9 cellular contexts compared by ENCODE assay signal in the genomic region with DNA sequence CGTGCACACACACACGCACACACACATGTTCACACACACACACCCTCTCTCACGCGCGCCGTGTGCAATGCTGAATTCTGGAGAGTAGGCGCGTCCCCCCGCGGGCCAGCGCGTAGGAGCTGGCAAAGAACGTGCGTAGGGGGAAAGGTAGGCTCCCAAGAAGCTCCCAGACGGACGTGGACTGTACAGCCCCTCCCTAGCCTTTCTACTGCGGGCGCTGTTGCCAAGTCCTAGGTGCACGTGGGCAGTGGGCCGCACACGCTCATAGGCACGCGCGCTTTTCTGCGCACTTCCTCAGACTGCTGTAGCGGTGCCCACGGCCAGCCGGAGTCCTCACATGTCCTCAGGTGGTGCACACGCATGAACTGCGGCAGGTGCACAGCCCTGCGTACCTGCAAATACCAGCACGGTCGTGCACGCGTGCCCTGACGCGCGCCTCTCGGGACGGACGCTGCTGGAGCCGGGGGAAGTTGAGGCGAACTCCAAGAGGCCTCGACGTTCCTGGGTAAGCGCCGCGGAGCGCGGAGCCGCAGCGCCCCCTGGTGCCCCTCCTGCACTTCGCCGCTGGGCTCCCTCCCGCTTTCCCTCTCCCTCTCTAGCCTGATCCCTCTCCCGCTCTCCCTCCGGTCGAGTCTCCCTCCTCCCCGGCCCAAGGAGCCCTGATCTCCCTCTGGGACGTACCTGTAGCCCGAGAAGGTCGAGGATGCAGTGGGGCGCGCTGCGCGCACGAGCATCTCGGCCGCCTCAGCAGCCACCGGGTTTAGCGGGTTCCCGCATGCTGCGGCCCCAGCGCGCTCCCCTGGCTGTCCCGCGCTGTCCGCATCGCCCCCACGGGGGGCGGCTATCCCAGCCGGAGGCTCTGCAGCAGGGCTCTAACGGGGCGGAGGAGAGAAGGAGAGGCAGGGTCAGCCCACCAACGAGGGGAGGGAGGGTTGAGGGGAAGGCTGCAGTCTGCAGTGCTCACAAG. TPM values are rescaled to one million over a fixed set of nuclear protein-coding genes. Genes with fewer than 3 reads are reported as not detected.
DNase-seq lines count a peak whose midpoint lies in the region; ATAC-seq and TF ChIP-seq lines count a peak whose summit lies in the region.
"Had no signal": no experiment of that assay in that cellular context is flagged by ENCODE, and none has a peak within 500 bp of the region (broad histone marks: within the 10 kb centered on the region; RNA-seq: fewer than 3 reads in every experiment).

No MANE protein-coding gene starts in this region.

- intact Hi-C loops in activated T-helper 1 cell treated with anti-CD3 and anti-CD28 coated beads, Interleukin-12 subunit alpha, Interleukin-12 subunit beta, Interleukin-2, Interleukin-4 antibody, amounts not matched to agents 30 ng/mL and 10 ng/mL and 1 ng/mL, durations not matched to agents 14 hours and 24 hours and 36 hours (cut with micrococcal nuclease): loop anchor here (2.0 kb wide), 1 partner anchor 1043 kb away; no protein-coding TSS in a partner anchor

- H3K27ac ChIP-seq in foreskin keratinocyte (no peak overlapping the region), tibial nerve (no peak overlapping the region)

- H3K4me1 ChIP-seq in foreskin keratinocyte: no peaks in the 10 kb centered on the region
- H3K4me1 ChIP-seq in tibial nerve: peaks cover 0 to 28% (median 0%) of the 10 kb centered on the region in 4 donors

- H3K9me3 ChIP-seq in tibial nerve: no peaks in the 10 kb centered on the region

- CTCF ChIA-PET in BJ (lab: Yijun Ruan, JAX): interaction anchor here (0.5 to 2.9 kb wide), 16 partner anchors 9 to 1598 kb away, joined by 3 to 17 read pairs (median 3); no protein-coding TSS in a partner anchor

- H3K36me3 Mint-ChIP-seq in activated T-helper 1 cell treated with anti-CD3 and anti-CD28 coated beads, Interleukin-12 subunit alpha, Interleukin-12 subunit beta, Interleukin-2, Interleukin-4 antibody, amounts not matched to agents 30 ng/mL and 10 ng/mL and 1 ng/mL, durations not matched to agents 14 hours and 24 hours and 36 hours (ENCODE audit: low read depth): no peaks in the 10 kb centered on the region
- H3K36me3 Mint-ChIP-seq in nephron progenitor cell (ENCODE audit: low read depth): no peaks in the 10 kb centered on the region

- 2% methylated on average over 65 to 77 of the region's 85 CpGs for WGBS in tibial nerve, 2 donors

- no peaks in the 10 kb centered on the region for H3K4me1 Mint-ChIP-seq in activated T-helper 1 cell treated with anti-CD3 and anti-CD28 coated beads, Interleukin-12 subunit alpha, Interleukin-12 subunit beta, Interleukin-2, Interleukin-4 antibody, amounts not matched to agents 30 ng/mL and 10 ng/mL and 1 ng/mL, durations not matched to agents 14 hours and 24 hours and 36 hours (ENCODE audit: low read depth)
- peaks cover 14% of the 10 kb centered on the region for H3K4me1 Mint-ChIP-seq in nephron progenitor cell

- no peaks in the 10 kb centered on the region for H3K9me3 Mint-ChIP-seq in activated T-helper 1 cell treated with anti-CD3 and anti-CD28 coated beads, Interleukin-12 subunit alpha, Interleukin-12 subunit beta, Interleukin-2, Interleukin-4 antibody, amounts not matched to agents 30 ng/mL and 10 ng/mL and 1 ng/mL, durations not matched to agents 14 hours and 24 hours and 36 hours
- H3K9me3 Mint-ChIP-seq in nephron progenitor cell: peaks cover 5% of the 10 kb centered on the region

- ATAC-seq in GM19023 (IDR thresholded peaks at IDR 0.05; ENCODE audit: unreplicated experiment): peak; percentile 70
- ATAC-seq in foreskin keratinocyte: peak; percentile 80
- ATAC-seq in HG03025 (IDR thresholded peaks at IDR 0.05; ENCODE audit: low FRiP score, unreplicated experiment): no peak

- TF ChIP-seq CTCF in BJ (IDR thresholded peaks at IDR 0.05; ENCODE audit: insufficient read depth, low read depth, low read length): peak; percentile 94
- TF ChIP-seq CTCF in LNCAP (IDR thresholded peaks at IDR 0.05): peak; percentile 90
- TF ChIP-seq CTCF in foreskin keratinocyte (conservative IDR thresholded peaks at IDR 0.05): peak; percentile 89
- peak; percentile 95 for TF ChIP-seq CTCF in nephron progenitor cell (IDR thresholded peaks at IDR 0.05)
- peak; percentile 53 to 72 (median 63) for TF ChIP-seq CTCF in tibial nerve (IDR thresholded peaks at IDR 0.05)

- no peaks in the 10 kb centered on the region for H3K36me3 ChIP-seq in BJ (ENCODE audit: control insufficient read depth, insufficient read depth, low read length)
- no peaks in the 10 kb centered on the region for H3K36me3 ChIP-seq in tibial nerve

- peaks cover 37% of the 10 kb centered on the region for H3K27me3 Mint-ChIP-seq in activated T-helper 1 cell treated with anti-CD3 and anti-CD28 coated beads, Interleukin-12 subunit alpha, Interleukin-12 subunit beta, Interleukin-2, Interleukin-4 antibody, amounts not matched to agents 30 ng/mL and 10 ng/mL and 1 ng/mL, durations not matched to agents 14 hours and 24 hours and 36 hours (ENCODE audit: insufficient read depth)
- H3K27me3 Mint-ChIP-seq in nephron progenitor cell (ENCODE audit: low read depth, poor library complexity): peaks cover 74% of the 10 kb centered on the region

- H3K27me3 ChIP-seq in BJ (ENCODE audit: control insufficient read depth, insufficient read depth, low read length): peaks cover 22% of the 10 kb centered on the region
- H3K27me3 ChIP-seq in foreskin keratinocyte: peaks cover 51% of the 10 kb centered on the region
- peaks cover 0 to 54% of the 10 kb centered on the region in 2 donors for H3K27me3 ChIP-seq in tibial nerve

- no peak overlapping the region for H3K27ac Mint-ChIP-seq in activated T-helper 1 cell treated with anti-CD3 and anti-CD28 coated beads, Interleukin-12 subunit alpha, Interleukin-12 subunit beta, Interleukin-2, Interleukin-4 antibody, amounts not matched to agents 30 ng/mL and 10 ng/mL and 1 ng/mL, durations not matched to agents 14 hours and 24 hours and 36 hours
- H3K27ac Mint-ChIP-seq in nephron progenitor cell: no peak overlapping the region

- no peak for TF ChIP-seq EP300 in tibial nerve (IDR thresholded peaks at IDR 0.05)

- POLR2A ChIA-PET in BJ (lab: Charles Lee): no interaction called here

- H3K4me3 Mint-ChIP-seq in activated T-helper 1 cell treated with anti-CD3 and anti-CD28 coated beads, Interleukin-12 subunit alpha, Interleukin-12 subunit beta, Interleukin-2, Interleukin-4 antibody, amounts not matched to agents 30 ng/mL and 10 ng/mL and 1 ng/mL, durations not matched to agents 14 hours and 24 hours and 36 hours: no peak overlapping the region
- H3K4me3 Mint-ChIP-seq in nephron progenitor cell: peak overlapping the region; percentile 85

- no peak overlapping the region for H3K4me3 ChIP-seq in BJ (ENCODE audit: low read depth, low read length)
- peak overlapping the region in 2 of 4 donors; percentile 9 to 36 for H3K4me3 ChIP-seq in tibial nerve

- no peak for TF ChIP-seq POLR2A in tibial nerve (IDR thresholded peaks at IDR 0.05)

- no peak for DNase-seq in BJ (ENCODE audit: low read depth)
- peak; percentile 19 for DNase-seq in activated T-helper 1 cell treated with anti-CD3 and anti-CD28 coated beads, Interleukin-12 subunit alpha, Interleukin-12 subunit beta, Interleukin-2, Interleukin-4 antibody, amounts not matched to agents 30 ng/mL and 10 ng/mL and 1 ng/mL, durations not matched to agents 14 hours and 24 hours and 36 hours (ENCODE audit: low spot score)
- peak in 1 of 2 donors; percentile 38 for DNase-seq in foreskin keratinocyte
- DNase-seq in nephron progenitor cell: peak; percentile 87
- DNase-seq in tibial nerve (ENCODE audit: low spot score in 2 of 2): peak in 1 of 2 donors; percentile 8

RNA-seq across cellular contexts. Expression of a gene that starts 0.7 kb away (rescaled TPM):
- 0.04 TPM in 1 of 2 replicates, not detected in the other for polyA plus RNA-seq in BJ (2011; rRNA removed)
- 0.05 TPM in 1 of 2 replicates, not detected in the other for polyA minus RNA-seq in BJ (2011; rRNA and poly(A)+ RNA removed)
- total RNA-seq in activated T-helper 1 cell treated with anti-CD3 and anti-CD28 coated beads, Interleukin-12 subunit alpha, Interleukin-12 subunit beta, Interleukin-2, Interleukin-4 antibody, amounts not matched to agents 30 ng/mL and 10 ng/mL and 1 ng/mL, durations not matched to agents 14 hours and 24 hours and 36 hours: not detected in 2 replicates
- not detected in 2 replicates for total RNA-seq in foreskin keratinocyte
- polyA plus RNA-seq in foreskin keratinocyte: not detected in 2 replicates
- under 1 TPM in 3 of 4 donors, not detected in 1; under 0.01 to 0.44 (median 0.39) TPM for total RNA-seq in tibial nerve
- total RNA-seq: LHCN-M2 had no signal
